Comparison of ENCODE assay signal across 1 cellular context in genomic region chr9:84535973-84536372, GRCh38.
TF ChIP-seq lines count a peak whose summit lies in the region.

No MANE protein-coding gene starts in this region.

TF ChIP-seq in H1, 55 proteins besides CTCF, POLR2A, EP300 and RAD21:
- TF ChIP-seq SP1 (IDR thresholded peaks at IDR 0.05; ENCODE audit: low read depth, low read length) (peak; percentile 36; the same call in 1 of the 2 replicates), YY1 (IDR thresholded peaks at IDR 0.05; ENCODE audit: low read depth, low read length) (peak; percentile 31; the same call in 1 of the 2 replicates), RBBP5 (IDR thresholded peaks at IDR 0.05; ENCODE audit: borderline replicate concordance, low read depth, low read length) (peak; percentile 74; the same call in 1 of the 2 replicates), ASH2L (IDR thresholded peaks at IDR 0.05; ENCODE audit: low read length) (peak; percentile 92), MAX (IDR thresholded peaks at IDR 0.05) (0 out of 2 replicates have a peak, but pooled peaks have one; percentile 30)
